18 cellular contexts compared by ENCODE assay signal in the genomic region with DNA sequence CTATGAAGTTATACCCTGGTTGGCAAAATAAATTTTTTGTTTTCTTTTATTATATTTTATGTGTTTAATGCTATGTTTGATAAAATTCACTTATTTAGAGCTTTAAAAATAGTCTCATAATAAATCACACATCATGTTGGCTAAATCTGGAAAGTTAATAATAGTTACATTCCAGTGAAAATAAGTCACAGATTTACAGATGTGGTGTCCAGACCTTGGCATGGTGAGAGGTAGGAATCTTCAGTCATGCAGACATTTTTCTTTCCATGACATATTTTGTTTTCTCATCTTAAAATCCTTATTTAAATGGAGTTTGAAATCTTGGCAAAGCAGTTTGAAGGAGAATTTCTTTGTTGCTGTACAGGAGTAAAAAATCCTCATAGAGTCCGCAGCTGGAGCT. TPM values are rescaled to one million over a fixed set of nuclear protein-coding genes. Genes with fewer than 3 reads are reported as not detected.
A peak's percentile ranks its signal among the peaks of the same experiment; 100 is the strongest.
DNase-seq lines count a peak whose midpoint lies in the region; ATAC-seq and TF ChIP-seq lines count a peak whose summit lies in the region.
"Had no signal": no experiment of that assay in that cellular context is flagged by ENCODE, and none has a peak within 500 bp of the region (broad histone marks: within the 10 kb centered on the region; RNA-seq: fewer than 3 reads in every experiment).

No MANE protein-coding gene starts in this region.

- TF ChIP-seq EP300 in esophagus muscularis mucosa (IDR thresholded peaks at IDR 0.05): no peak

- TF ChIP-seq CTCF in AG04450 (IDR thresholded peaks at IDR 0.05; ENCODE audit: low read depth, low read length): no peak
- no peak for TF ChIP-seq CTCF in esophagus muscularis mucosa (IDR thresholded peaks at IDR 0.05)
- TF ChIP-seq CTCF in mesothelial cell of epicardium (IDR thresholded peaks at IDR 0.05; ENCODE audit: unreplicated experiment): no peak
- TF ChIP-seq CTCF in heart left ventricle (IDR thresholded peaks at IDR 0.05): no peak
- no peak for TF ChIP-seq CTCF in nephron progenitor cell (IDR thresholded peaks at IDR 0.05)
- no peak for TF ChIP-seq CTCF in PC-9 (conservative IDR thresholded peaks at IDR 0.05)

- 42% methylated on average over 1 of the region's 1 CpG for WGBS in esophagus muscularis mucosa
- 82 to 91% (median 86%) methylated on average over 1 of the region's 1 CpG for WGBS in heart left ventricle, 4 donors

- H3K4me1 ChIP-seq in esophagus muscularis mucosa: peaks cover 0 to 31% (median 20%) of the 10 kb centered on the region in 4 donors
- H3K4me1 ChIP-seq in heart left ventricle: peaks cover 0 to 18% (median 0%) of the 10 kb centered on the region in 12 donors
- H3K4me1 ChIP-seq in PC-9 (replicated peaks; ENCODE audit: insufficient read depth): peaks cover 13% of the 10 kb centered on the region

- H3K27ac Mint-ChIP-seq in mesothelial cell of epicardium (peak overlapping the region; percentile 40), nephron progenitor cell (no peak overlapping the region)
- H3K27ac Mint-ChIP-seq: natural killer cell treated with Interleukin-12 subunit alpha and Interleukin-12 subunit beta and Interleukin-15 and Interleukin-18, amount 100 ng/mL, for 72 hours; stimulated activated memory B cell treated with anti-CD40 and anti-IgM and Interleukin-4, amounts not matched to agents 10 μg/mL and 1 μg/mL and 100 μg/mL, for 72 hours; T-cell had no signal

- CTCF ChIA-PET in AG04450 (lab: Charles Lee) (no interaction called here), PC-9 (lab: Charles Lee) (no interaction called here)

- peaks cover 32% of the 10 kb centered on the region for H3K36me3 Mint-ChIP-seq in mesothelial cell of epicardium
- peaks cover 65% of the 10 kb centered on the region for H3K36me3 Mint-ChIP-seq in nephron progenitor cell (ENCODE audit: low read depth)

- H3K9me3 Mint-ChIP-seq in mesothelial cell of epicardium (no peaks in the 10 kb centered on the region), nephron progenitor cell (no peaks in the 10 kb centered on the region)
- H3K9me3 Mint-ChIP-seq: central memory CD8-positive, alpha-beta T cell; immature natural killer cell; natural killer cell treated with Interleukin-12 subunit alpha and Interleukin-12 subunit beta and Interleukin-15 and Interleukin-18, amount 100 ng/mL, for 72 hours; stimulated activated memory B cell treated with anti-CD40 and anti-IgM and Interleukin-4, amounts not matched to agents 10 μg/mL and 1 μg/mL and 100 μg/mL, for 72 hours; T-cell had no signal

- no peaks in the 10 kb centered on the region for H3K27me3 ChIP-seq in AG04450 (ENCODE audit: control insufficient read depth, insufficient read depth, low read length)
- H3K27me3 ChIP-seq in MG63: no peaks in the 10 kb centered on the region
- H3K27me3 ChIP-seq in esophagus muscularis mucosa: no peaks in the 10 kb centered on the region
- no peaks in the 10 kb centered on the region for H3K27me3 ChIP-seq in heart left ventricle
- no peaks in the 10 kb centered on the region for H3K27me3 ChIP-seq in PC-9 (ENCODE audit: insufficient read depth, low read depth)

- no peaks in the 10 kb centered on the region for H3K79me2 ChIP-seq in PC-9 (ENCODE audit: low read depth)

- DNase-seq in AG04450 (ENCODE audit: low read depth, low spot score): peak; percentile 16
- DNase-seq in MG63: peak; percentile 33
- DNase-seq in esophagus muscularis mucosa (ENCODE audit: extremely low spot score): no peak
- DNase-seq in mesothelial cell of epicardium (ENCODE audit: low spot score in 2 of 2, unreplicated experiment in 2 of 2): no peak
- DNase-seq in heart left ventricle: no peak
- no peak for DNase-seq in nephron progenitor cell
- DNase-seq in PC-9: no peak
- DNase-seq: activated CD4-positive, alpha-beta T cell treated with anti-CD3 and anti-CD28 coated beads, Interleukin-2, amount 50 U/mL, for 4 hours; immature natural killer cell; NCI-H187; NCI-H446 treated with DMSO at 0.1 percent for 48 hours; NK-92 treated with Interleukin-12 subunit alpha and Interleukin-12 subunit beta, amount 100 ng/mL, for 24 hours; T-cell; trophoblast cell had no signal

- peaks cover 13% of the 10 kb centered on the region; the same call in 1 of the 2 replicates for H3F3A ChIP-seq in PC-9 (ENCODE audit: insufficient read depth, low read depth)

- ATAC-seq in HG03159 (IDR thresholded peaks at IDR 0.05; ENCODE audit: unreplicated experiment): no peak
- no peak for ATAC-seq in heart left ventricle
- ATAC-seq: natural killer cell treated with Interleukin-12 subunit alpha and Interleukin-12 subunit beta and Interleukin-15 and Interleukin-18, amount 100 ng/mL, for 72 hours; stimulated activated memory B cell treated with anti-CD40 and anti-IgM and Interleukin-4, amounts not matched to agents 10 μg/mL and 1 μg/mL and 100 μg/mL, for 72 hours; T-cell had no signal

- no peak overlapping the region for H3K4me3 ChIP-seq in AG04450 (ENCODE audit: low read depth, low read length)
- no peak overlapping the region for H3K4me3 ChIP-seq in MG63
- H3K4me3 ChIP-seq in esophagus muscularis mucosa: no peak overlapping the region
- H3K4me3 ChIP-seq in heart left ventricle: no peak overlapping the region
- no peak overlapping the region for H3K4me3 ChIP-seq in PC-9

- H3K9me3 ChIP-seq in AG04450 (ENCODE audit: control insufficient read depth, insufficient read depth, low read length) (no peaks in the 10 kb centered on the region), MG63 (no peaks in the 10 kb centered on the region; the same call in 1 of the 2 replicates), esophagus muscularis mucosa (no peaks in the 10 kb centered on the region), heart left ventricle (no peaks in the 10 kb centered on the region), PC-9 (ENCODE audit: insufficient read depth, low read depth) (no peaks in the 10 kb centered on the region; the same call in 1 of the 2 replicates)

- POLR2A ChIA-PET in AG04450 (lab: Yijun Ruan, JAX): no interaction called here
- POLR2A ChIA-PET in PC-9 (lab: Charles Lee; ENCODE audit: unreplicated experiment): no interaction called here

- no peak overlapping the region for H3K4me3 Mint-ChIP-seq in mesothelial cell of epicardium
- H3K4me3 Mint-ChIP-seq in nephron progenitor cell: no peak overlapping the region
- H3K4me3 Mint-ChIP-seq: central memory CD8-positive, alpha-beta T cell; immature natural killer cell; natural killer cell treated with Interleukin-12 subunit alpha and Interleukin-12 subunit beta and Interleukin-15 and Interleukin-18, amount 100 ng/mL, for 72 hours; stimulated activated memory B cell treated with anti-CD40 and anti-IgM and Interleukin-4, amounts not matched to agents 10 μg/mL and 1 μg/mL and 100 μg/mL, for 72 hours; T-cell had no signal

- H2AFZ ChIP-seq in PC-9: no peak overlapping the region

- intact Hi-C loops in esophagus muscularis mucosa (cut with DNase I) (loop anchor here (10.0 kb wide), 1 partner anchor 84 kb away; no protein-coding TSS in a partner anchor), heart left ventricle (cut with DNase I) (loop anchor here in 1 of 10 donors (5.0 kb wide), 1 partner anchor 87 kb away; no protein-coding TSS in a partner anchor), PC-9 (cut with micrococcal nuclease; ENCODE audit: unreplicated experiment) (no loop called here)

- H3K27ac ChIP-seq in AG04450 (ENCODE audit: low read depth, low read length): no peak overlapping the region
- H3K27ac ChIP-seq in esophagus muscularis mucosa (replicated peaks in 1 of 4): peak overlapping the region; percentile 66 to 72 (median 70)
- H3K27ac ChIP-seq in heart left ventricle: peak overlapping the region in 1 of 12 donors; percentile 8
- no peak overlapping the region for H3K27ac ChIP-seq in PC-9

- no TSS peak for BruUV-seq in PC-9 (replicated peaks; lab: Mats Ljungman, UMichigan)

- peaks cover 4% of the 10 kb centered on the region for H3K4me1 Mint-ChIP-seq in mesothelial cell of epicardium
- H3K4me1 Mint-ChIP-seq in nephron progenitor cell: no peaks in the 10 kb centered on the region
- H3K4me1 Mint-ChIP-seq: central memory CD8-positive, alpha-beta T cell; immature natural killer cell; stimulated activated memory B cell treated with anti-CD40 and anti-IgM and Interleukin-4, amounts not matched to agents 10 μg/mL and 1 μg/mL and 100 μg/mL, for 72 hours; T-cell had no signal

- no peaks in the 10 kb centered on the region for H4K20me1 ChIP-seq in PC-9 (ENCODE audit: insufficient read depth)

- TF ChIP-seq POLR2A in esophagus muscularis mucosa (IDR thresholded peaks at IDR 0.05; ENCODE audit: low read depth) (no peak), heart left ventricle (IDR thresholded peaks at IDR 0.05) (no peak)

- H3K36me3 ChIP-seq in MG63 (peaks cover 22% of the 10 kb centered on the region), esophagus muscularis mucosa (peaks cover 4 to 57% (median 39%) of the 10 kb centered on the region in 4 donors), heart left ventricle (peaks cover 0 to 77% (median 61%) of the 10 kb centered on the region in 9 donors), PC-9 (ENCODE audit: low read depth) (peaks cover 20% of the 10 kb centered on the region)

- no peak overlapping the region for H3K4me2 ChIP-seq in PC-9

- no peaks in the 10 kb centered on the region for H3K9me2 ChIP-seq in PC-9 (ENCODE audit: insufficient read depth)

- H3K27me3 Mint-ChIP-seq in mesothelial cell of epicardium (ENCODE audit: low read depth): no peaks in the 10 kb centered on the region
- no peaks in the 10 kb centered on the region for H3K27me3 Mint-ChIP-seq in nephron progenitor cell (ENCODE audit: low read depth, poor library complexity)
- H3K27me3 Mint-ChIP-seq: central memory CD8-positive, alpha-beta T cell; natural killer cell treated with Interleukin-12 subunit alpha and Interleukin-12 subunit beta and Interleukin-15 and Interleukin-18, amount 100 ng/mL, for 72 hours; stimulated activated memory B cell treated with anti-CD40 and anti-IgM and Interleukin-4, amounts not matched to agents 10 μg/mL and 1 μg/mL and 100 μg/mL, for 72 hours; T-cell had no signal

RNA-seq across cellular contexts. Expression of gene GOSR1, which starts 48.1 kb away (rescaled TPM):
- polyA plus RNA-seq in AG04450 (2011; rRNA removed): 21.1 and 28.5 TPM in 2 replicates
- polyA minus RNA-seq in AG04450 (2011; rRNA and poly(A)+ RNA removed): 29.9 and 43.0 TPM in 2 replicates
- 33.5 and 61.0 TPM in 2 replicates for total RNA-seq in MG63 (2014; rRNA removed; shearing (Covaris generic); ENCODE audit: low replicate concordance)
- total RNA-seq in esophagus muscularis mucosa: 10 to 100 TPM; 28.3 to 49.5 (median 34.2) TPM
- 58.7 to 64.5 TPM (median 64.3 TPM) in 3 replicates for total RNA-seq in mesothelial cell of epicardium
- 10 to 100 TPM; 24.9 to 39.7 (median 32.0) TPM for total RNA-seq in heart left ventricle
- 10 to 100 TPM in 1 of 2 donors, 1 to 10 TPM in 1; 8.9 to 20.6 TPM for polyA plus RNA-seq in heart left ventricle
- 30.1 and 43.7 TPM in 2 replicates for total RNA-seq in PC-9 (2021)

RNA-seq across cellular contexts. Expression of gene CPD, which starts 50.4 kb away (rescaled TPM):
- polyA plus RNA-seq in AG04450 (2011; rRNA removed) (88.0 and 109 TPM in 2 replicates), heart left ventricle (10 to 100 TPM in 1 of 2 donors, 1 to 10 TPM in 1; 3.6 to 36.7 TPM)
- 144 and 178 TPM in 2 replicates for polyA minus RNA-seq in AG04450 (2011; rRNA and poly(A)+ RNA removed)
- 38.8 and 46.3 TPM in 2 replicates for total RNA-seq in MG63 (2014; rRNA removed; shearing (Covaris generic); ENCODE audit: low replicate concordance)
- total RNA-seq in esophagus muscularis mucosa (100 to 1,000 TPM in 2 of 4 donors, 10 to 100 TPM in 2; 67.0 to 141 (median 95.1) TPM), mesothelial cell of epicardium (49.3 to 58.3 TPM (median 54.1 TPM) in 3 replicates), heart left ventricle (10 to 100 TPM; 18.9 to 54.2 (median 31.8) TPM), PC-9 (2021) (44.7 and 55.0 TPM in 2 replicates)

Comparison
In these comparisons a context has a peak if more than half of its experiments do, and no peak if none do; other contexts are left out.
1. DNase-seq: peak in AG04450 (single experiment) and MG63 (single experiment); none in esophagus muscularis mucosa (single experiment), mesothelial cell of epicardium (0 of 2), heart left ventricle (0 of 5), nephron progenitor cell (single experiment) and PC-9 (0 of 2).
2. H3K27ac ChIP-seq: peak in esophagus muscularis mucosa (4 of 4); none in AG04450 (single experiment) and PC-9 (single experiment).